32 cellular contexts compared by ENCODE assay signal in genomic region chr5:42337143-42337542, GRCh38.
"Had no signal": no experiment of that assay in that cellular context is flagged by ENCODE, and none has a peak within 500 bp of the region (broad histone marks: within the 10 kb centered on the region; RNA-seq: fewer than 3 reads in every experiment).

No MANE protein-coding gene starts in this region.

- H3K4me3 ChIP-seq: adrenal gland, ascending aorta, body of pancreas, breast epithelium, cardiac muscle cell had no signal

- H3K27me3 ChIP-seq: adrenal gland, ascending aorta, body of pancreas, brain microvascular endothelial cell, breast epithelium, cardiac muscle cell had no signal

- H3K4me1 ChIP-seq: adrenal gland, ascending aorta, body of pancreas, breast epithelium had no signal

- ATAC-seq: activated naive CD4-positive, alpha-beta T cell treated with anti-CD3 and anti-CD28 coated beads, Interleukin-2, amount 50 U/mL, for 72 hours; activated naive CD8-positive, alpha-beta T cell treated with anti-CD3 and anti-CD28 coated beads, Interleukin-2, amount 50 U/mL, for 24 hours; activated T-cell treated with anti-CD3 and anti-CD28 coated beads, Interleukin-2, amount 50 U/mL, for 4 hours; activated T-cell treated with anti-CD3 and anti-CD28 coated beads, Interleukin-2, amount 50 U/mL, for 72 hours; activated T-helper 17 cell treated with anti-CD3 and anti-CD28 coated beads, Interleukin-2, amount 50 U/mL, for 72 hours; body of pancreas had no signal

- H3K36me3 ChIP-seq: adrenal gland, ascending aorta, brain microvascular endothelial cell, breast epithelium, cardiac muscle cell had no signal

- DNase-seq: activated effector memory CD4-positive, alpha-beta T cell treated with anti-CD3 and anti-CD28 coated beads, Interleukin-2, amount 50 U/mL, for 16 hours; activated effector memory CD4-positive, alpha-beta T cell treated with Interleukin-2 at 50 U/mL for 16 hours; activated gamma-delta T cell; activated gamma-delta T cell treated with Interleukin-2 at 50 U/mL for 16 hours; activated naive CD4-positive, alpha-beta T cell; activated naive CD4-positive, alpha-beta T cell treated with anti-CD3 and anti-CD28 coated beads for 36 hours; activated naive CD4-positive, alpha-beta T cell treated with anti-CD3 and anti-CD28 coated beads, Interleukin-2, amount 10 ng/mL, durations not matched to agents 7 days and 5 days; activated naive CD4-positive, alpha-beta T cell treated with anti-CD3 and anti-CD28 coated beads, Interleukin-2, amount 50 U/mL, for 16 hours; activated naive CD4-positive, alpha-beta T cell treated with Interleukin-2 at 50 U/mL for 16 hours; activated naive CD8-positive, alpha-beta T cell treated with anti-CD3 and anti-CD28 coated beads for 36 hours; activated naive CD8-positive, alpha-beta T cell treated with anti-CD3 and anti-CD28 coated beads, Interleukin-2, amount 10 ng/mL, durations not matched to agents 7 days and 5 days; activated naive CD8-positive, alpha-beta T cell treated with anti-CD3 and anti-CD28 coated beads, Interleukin-2, amount 50 U/mL, for 24 hours; activated T-cell treated with anti-CD3 and anti-CD28 coated beads, Interleukin-2, amount 50 U/mL, for 1 hour; activated T-cell treated with anti-CD3 and anti-CD28 coated beads, Interleukin-2, amount 50 U/mL, for 24 hours; activated T-cell treated with anti-CD3 and anti-CD28 coated beads, Interleukin-2, amount 50 U/mL, for 4 hours; activated T-cell treated with anti-CD3 and anti-CD28 coated beads, Interleukin-2, amount 50 U/mL, for 48 hours; activated T-cell treated with anti-CD3 and anti-CD28 coated beads, Interleukin-2, amount 50 U/mL, for 72 hours; adrenal gland; amniotic stem cell; amygdala; anterior cingulate cortex; aorta; body of pancreas; brain microvascular endothelial cell; caudate nucleus; central memory CD4-positive, alpha-beta T cell; cerebellar nuclear complex had no signal

- H3K27ac ChIP-seq: adrenal gland, ascending aorta, body of pancreas, brain microvascular endothelial cell, breast epithelium, cardiac muscle cell had no signal
